19 cellular contexts compared by ENCODE assay signal in genomic region chr22:48270731-48271130, GRCh38.
A peak's percentile ranks its signal among the peaks of the same experiment; 100 is the strongest.
DNase-seq lines count a peak whose midpoint lies in the region; ATAC-seq and TF ChIP-seq lines count a peak whose summit lies in the region.
"Had no signal": no experiment of that assay in that cellular context is flagged by ENCODE, and none has a peak within 500 bp of the region (broad histone marks: within the 10 kb centered on the region; RNA-seq: fewer than 3 reads in every experiment).

No MANE protein-coding gene starts in this region.

- no peaks in the 10 kb centered on the region for H3K9me3 Mint-ChIP-seq in activated T-cell treated with anti-CD3 and anti-CD28 coated beads, Interleukin-2, amount 50 U/mL, for 24 hours
- H3K9me3 Mint-ChIP-seq: CD8-positive, alpha-beta T cell; H9 had no signal

- peak overlapping the region; percentile 55 for H3K27ac Mint-ChIP-seq in activated T-cell treated with anti-CD3 and anti-CD28 coated beads, Interleukin-2, amount 50 U/mL, for 24 hours
- H3K27ac Mint-ChIP-seq: B cell; CD4-positive, CD25-positive, alpha-beta regulatory T cell; CD8-positive, alpha-beta T cell; H9 had no signal

- H3K4me1 ChIP-seq in mucosa of descending colon (ENCODE audit: low read depth): no peaks in the 10 kb centered on the region
- H3K4me1 ChIP-seq: BLaER1, Caco-2 had no signal

- H3K36me3 ChIP-seq in mucosa of descending colon (ENCODE audit: low read depth): no peaks in the 10 kb centered on the region
- H3K36me3 ChIP-seq: BLaER1 had no signal

- no peak for DNase-seq in activated T-cell treated with anti-CD3 and anti-CD28 coated beads, Interleukin-2, amount 50 U/mL, for 24 hours
- DNase-seq in activated T-cell treated with anti-CD3 and anti-CD28 coated beads, Interleukin-2, amount 50 U/mL, for 48 hours: no peak
- DNase-seq in SW480 (ENCODE audit: low spot score) (peak; percentile 30), mucosa of descending colon (peak in 1 of 3 donors; percentile 36), NCI-H2029 treated with DMSO at 0.1 percent for 48 hours (lab: John Stamatoyannopoulos, UW) (no peak)
- no peak for DNase-seq in activated effector memory CD4-positive, alpha-beta T cell treated with anti-CD3 and anti-CD28 coated beads, Interleukin-2, amount 50 U/mL, for 16 hours
- DNase-seq in stimulated activated CD4-positive, alpha-beta T cell treated with anti-CD3 and anti-CD28 coated beads, Interleukin-4, amount 100 ng/mL, for 1 hour: no peak
- DNase-seq: Caco-2; CD4-positive, CD25-positive, alpha-beta regulatory T cell; CD8-positive, alpha-beta T cell; DMS153; EL; GDM1; GM23248; H9 had no signal

- H3K4me3 Mint-ChIP-seq in activated T-cell treated with anti-CD3 and anti-CD28 coated beads, Interleukin-2, amount 50 U/mL, for 24 hours: no peak overlapping the region
- H3K4me3 Mint-ChIP-seq: B cell; CD4-positive, CD25-positive, alpha-beta regulatory T cell; CD8-positive, alpha-beta T cell; H9 had no signal

- H3K27me3 Mint-ChIP-seq in activated T-cell treated with anti-CD3 and anti-CD28 coated beads, Interleukin-2, amount 50 U/mL, for 24 hours: peaks cover 24% of the 10 kb centered on the region
- H3K27me3 Mint-ChIP-seq: CD4-positive, CD25-positive, alpha-beta regulatory T cell had no signal

- H3K9me3 ChIP-seq in mucosa of descending colon: no peaks in the 10 kb centered on the region
- H3K9me3 ChIP-seq: BLaER1, Caco-2 had no signal

- no peaks in the 10 kb centered on the region for H3K36me3 Mint-ChIP-seq in activated T-cell treated with anti-CD3 and anti-CD28 coated beads, Interleukin-2, amount 50 U/mL, for 24 hours (ENCODE audit: low read depth)
- H3K36me3 Mint-ChIP-seq: CD4-positive, CD25-positive, alpha-beta regulatory T cell; CD8-positive, alpha-beta T cell had no signal

- no peaks in the 10 kb centered on the region for H3K4me1 Mint-ChIP-seq in activated T-cell treated with anti-CD3 and anti-CD28 coated beads, Interleukin-2, amount 50 U/mL, for 24 hours (ENCODE audit: low read depth)
- H3K4me1 Mint-ChIP-seq: B cell; CD4-positive, CD25-positive, alpha-beta regulatory T cell had no signal

- H3K4me3 ChIP-seq in mucosa of descending colon: no peak overlapping the region
- H3K4me3 ChIP-seq: BLaER1, GM12878, GM23248 had no signal

- ATAC-seq in mucosa of descending colon: peak; percentile 44
- ATAC-seq: CD8-positive, alpha-beta T cell; GM12878; HCT116 had no signal

- intact Hi-C loops in mucosa of descending colon (cut with DNase I, micrococcal nuclease): no loop called here

- no peak for TF ChIP-seq CTCF in mucosa of descending colon (IDR thresholded peaks at IDR 0.05)
